In the genomic region with DNA sequence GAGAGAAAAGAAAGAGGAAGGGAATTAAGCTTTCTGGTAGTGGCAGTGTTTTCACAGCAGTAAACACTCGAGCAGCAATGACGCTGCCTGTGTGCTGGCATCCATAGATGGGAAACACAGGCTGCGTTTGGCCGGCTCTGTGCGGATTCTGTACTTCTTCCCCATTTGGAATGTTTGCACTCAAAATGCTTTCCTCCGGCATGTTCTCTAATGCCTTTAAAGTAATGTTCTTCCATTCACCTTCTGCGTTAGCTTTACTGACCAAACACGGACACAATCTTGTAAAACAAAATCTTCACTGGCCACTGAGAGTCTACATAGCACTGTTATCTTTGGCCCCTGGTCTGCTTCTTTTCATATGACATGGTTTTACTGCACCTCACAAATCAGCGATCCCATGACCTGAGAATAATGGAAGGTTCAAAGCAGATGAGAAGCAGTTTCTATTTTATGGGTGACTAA, we compare ENCODE assay signal across 12 cellular contexts. TPM values are rescaled to one million over a fixed set of nuclear protein-coding genes. Genes with fewer than 3 reads are reported as not detected.
DNase-seq lines count a peak whose midpoint lies in the region; ATAC-seq and TF ChIP-seq lines count a peak whose summit lies in the region.
"Had no signal": no experiment of that assay in that cellular context is flagged by ENCODE, and none has a peak within 500 bp of the region (broad histone marks: within the 10 kb centered on the region; RNA-seq: fewer than 3 reads in every experiment).

No MANE protein-coding gene starts in this region.

- TF ChIP-seq CTCF in Caco-2 (IDR thresholded peaks at IDR 0.05; ENCODE audit: insufficient read depth in 1 of 2, low read depth in 1 of 2, low read length in 1 of 2, severe bottlenecking in 1 of 2, unreplicated experiment in 1 of 2): no peak
- TF ChIP-seq CTCF in gastrocnemius medialis (IDR thresholded peaks at IDR 0.05 in 4 of 5, conservative IDR thresholded peaks at IDR 0.05 in 1 of 5): no peak

- ATAC-seq in gastrocnemius medialis (no peak), HG02642 (IDR thresholded peaks at IDR 0.05; ENCODE audit: poor library complexity, unreplicated experiment) (no peak)

- in situ Hi-C loops in gastrocnemius medialis (cut with MboI; ENCODE audit: low sequenced_read_pairs in 4 of 4): no loop called here

- peaks cover 8% of the 10 kb centered on the region for H3K4me1 Mint-ChIP-seq in Caco-2 (ENCODE audit: low read depth, unreplicated experiment)

- no peak overlapping the region for H3K4me3 ChIP-seq in Caco-2 (ENCODE audit: low read depth, low read length)
- H3K4me3 ChIP-seq in gastrocnemius medialis: no peak overlapping the region

- BruUV-seq in Caco-2 (replicated peaks; lab: Mats Ljungman, UMichigan): no TSS peak

- no peak overlapping the region for H3K27ac Mint-ChIP-seq in Caco-2 (ENCODE audit: unreplicated experiment)
- H3K27ac Mint-ChIP-seq: activated CD4-positive, alpha-beta memory T cell treated with anti-CD3 and anti-CD28 coated beads for 36 hours; CD14-positive monocyte had no signal

- H3K9me3 ChIP-seq in Caco-2 (no peaks in the 10 kb centered on the region), gastrocnemius medialis (no peaks in the 10 kb centered on the region)

- H3K4me1 ChIP-seq in Caco-2: peaks cover 12% of the 10 kb centered on the region; the same call in 1 of the 2 replicates
- H3K4me1 ChIP-seq in gastrocnemius medialis: peaks cover 18 to 19% of the 10 kb centered on the region in 2 donors

- peak in 1 of 2 experiments; percentile 4 for DNase-seq in Caco-2
- DNase-seq in cerebellum (ENCODE audit: low spot score): peak; percentile 28
- peak; percentile 56 for DNase-seq in iris pigment epithelial cell (ENCODE audit: low read depth)
- DNase-seq in gastrocnemius medialis: no peak
- DNase-seq in stimulated activated CD8-positive, alpha-beta memory T cell treated with anti-CD3 and anti-CD28 coated beads, Interleukin-4, amount 100 ng/mL, for 48 hours: no peak
- DNase-seq in OCI-M2 (lab: John Stamatoyannopoulos, UW; ENCODE audit: unreplicated experiment): no peak
- DNase-seq in NCI-H146 treated with DMSO at 0.1 percent for 48 hours (lab: John Stamatoyannopoulos, UW; ENCODE audit: unreplicated experiment): no peak
- DNase-seq: activated CD4-positive, alpha-beta memory T cell treated with anti-CD3 and anti-CD28 coated beads for 36 hours; central memory CD4-positive, alpha-beta T cell; NCI-H1436 had no signal

- peak overlapping the region; percentile 38 for H3K4me3 Mint-ChIP-seq in Caco-2 (ENCODE audit: unreplicated experiment)
- H3K4me3 Mint-ChIP-seq: activated CD4-positive, alpha-beta memory T cell treated with anti-CD3 and anti-CD28 coated beads for 36 hours; CD14-positive monocyte had no signal

- CTCF ChIA-PET in Caco-2 (lab: Charles Lee): no interaction called here

- H3K27ac ChIP-seq in gastrocnemius medialis: peak overlapping the region; percentile 27 to 35 (median 32)

- no peaks in the 10 kb centered on the region for H3K36me3 Mint-ChIP-seq in Caco-2 (ENCODE audit: insufficient read depth, unreplicated experiment)

- H3K27me3 ChIP-seq in Caco-2 (replicated peaks; ENCODE audit: control insufficient read depth, insufficient read depth, low read length) (no peaks in the 10 kb centered on the region), gastrocnemius medialis (no peaks in the 10 kb centered on the region)

- no peaks in the 10 kb centered on the region for H3K27me3 Mint-ChIP-seq in Caco-2 (ENCODE audit: insufficient read depth, unreplicated experiment)
- H3K27me3 Mint-ChIP-seq: activated CD4-positive, alpha-beta memory T cell treated with anti-CD3 and anti-CD28 coated beads for 36 hours had no signal

- intact Hi-C loops in Caco-2 (cut with micrococcal nuclease; ENCODE audit: unreplicated experiment): no loop called here
- intact Hi-C loops in gastrocnemius medialis (cut with DNase I; ENCODE audit: low total_unique reads): no loop called here

- no peak for TF ChIP-seq POLR2A in gastrocnemius medialis (IDR thresholded peaks at IDR 0.05)

- no peaks in the 10 kb centered on the region for H3K9me3 Mint-ChIP-seq in Caco-2 (ENCODE audit: unreplicated experiment)
- H3K9me3 Mint-ChIP-seq: activated CD4-positive, alpha-beta memory T cell treated with anti-CD3 and anti-CD28 coated beads for 36 hours; CD14-positive monocyte had no signal

- POLR2A ChIA-PET in Caco-2 (lab: Charles Lee): no interaction called here

- H3K36me3 ChIP-seq in Caco-2 (ENCODE audit: control insufficient read depth, insufficient read depth, low read length): no peaks in the 10 kb centered on the region
- H3K36me3 ChIP-seq in gastrocnemius medialis: no peaks in the 10 kb centered on the region

RNA-seq across cellular contexts. Expression of a gene that starts 31.4 kb away (rescaled TPM):
- total RNA-seq in Caco-2 (2022): 8.2 and 8.9 TPM in 2 replicates
- 11.4 TPM for total RNA-seq in cerebellum
- 10 to 100 TPM; 11.5 to 13.5 (median 12.4) TPM for total RNA-seq in gastrocnemius medialis

RNA-seq across cellular contexts. Expression of a gene that starts 54.4 kb away (rescaled TPM):
- total RNA-seq in Caco-2 (2022) (2.0 and 2.2 TPM in 2 replicates), cerebellum (0.45 TPM), gastrocnemius medialis (1 to 10 TPM in 2 of 4 donors, under 1 TPM in 2; 0.25 to 3.1 (median 0.68) TPM)

Comparison
In these comparisons a context has a peak if more than half of its experiments do, and no peak if none do; other contexts are left out.
1. DNase-seq: peak in cerebellum (single experiment) and iris pigment epithelial cell (single experiment); none in gastrocnemius medialis (0 of 2), stimulated activated CD8-positive, alpha-beta memory T cell treated with anti-CD3 and anti-CD28 coated beads, Interleukin-4, amount 100 ng/mL, for 48 hours (single experiment), OCI-M2 (single experiment) and NCI-H146 treated with DMSO at 0.1 percent for 48 hours (single experiment).